35 cellular contexts compared by ENCODE assay signal in the genomic region with DNA sequence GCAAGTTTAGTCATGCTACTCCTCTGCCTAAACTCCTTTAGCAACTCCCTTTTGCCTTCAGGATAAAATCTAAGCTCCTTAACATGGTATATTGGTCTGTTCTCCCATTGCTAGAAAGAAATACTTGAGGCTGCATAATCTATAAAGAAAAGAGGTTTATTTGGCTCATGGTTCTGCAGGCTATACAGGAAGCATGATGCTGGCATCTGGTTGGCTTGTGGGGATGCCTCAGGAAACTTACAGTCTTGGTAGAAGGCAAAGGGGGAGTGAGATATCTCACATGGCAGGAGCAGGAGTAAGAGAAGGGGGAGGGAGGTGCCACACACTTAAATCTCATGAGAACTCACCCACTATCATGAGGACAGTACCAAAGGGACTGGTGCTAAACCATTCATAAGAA.
"Had no signal": no experiment of that assay in that cellular context is flagged by ENCODE, and none has a peak within 500 bp of the region (broad histone marks: within the 10 kb centered on the region; RNA-seq: fewer than 3 reads in every experiment).

No MANE protein-coding gene starts in this region.

- H3K27ac ChIP-seq: KMS-11 had no signal

- DNase-seq: Karpas-422, Kasumi-1, KG1, MG63, MM.1S, MV-4-11, NCI-H1048, NCI-H1092, NCI-H1092 treated with DMSO at 0.1 percent for 48 hours, NCI-H1105, NCI-H1105 treated with DMSO at 0.1 percent for 48 hours, NCI-H1417, NCI-H1417 treated with DMSO at 0.1 percent for 48 hours, NCI-H1436, NCI-H1436 treated with DMSO at 0.1 percent for 48 hours, NCI-H146, NCI-H1694, NCI-H1694 treated with DMSO at 0.1 percent for 48 hours, NCI-H187, NCI-H187 treated with DMSO at 0.1 percent for 48 hours, NCI-H1930, NCI-H2029, NCI-H2029 treated with DMSO at 0.1 percent for 48 hours, NCI-H2081, NCI-H2081 treated with DMSO at 0.1 percent for 48 hours, NCI-H2107, NCI-H2171, NCI-H2171 treated with DMSO at 0.1 percent for 48 hours, NCI-H2227 treated with DMSO at 0.1 percent for 48 hours, NCI-H226, NCI-H345, NCI-H446, NCI-H446 treated with DMSO at 0.1 percent for 48 hours, NCI-H510A had no signal

- H3K4me3 ChIP-seq: MG63 had no signal

- H3K27me3 ChIP-seq: MG63 had no signal

- H3K36me3 ChIP-seq: MG63 had no signal

- H3K9ac ChIP-seq: KMS-11 had no signal

- H3K4me2 ChIP-seq: KMS-11 had no signal

- H3K9me3 ChIP-seq: MG63 had no signal
